ENCODE assay signal across 6 cellular contexts in genomic region chr3:125963834-125964233, GRCh38. TPM values are rescaled to one million over a fixed set of nuclear protein-coding genes. Genes with fewer than 3 reads are reported as not detected.
"Had no signal": no experiment of that assay in that cellular context is flagged by ENCODE, and none has a peak within 500 bp of the region (broad histone marks: within the 10 kb centered on the region; RNA-seq: fewer than 3 reads in every experiment).

No MANE protein-coding gene starts in this region.

RNA-seq across cellular contexts. Expression of gene ROPN1B, which starts 5.1 kb away (rescaled TPM):
- total RNA-seq: HepG2, HT1080, IMR-90, K562, MCF 10A, OCI-LY7 had no signal
- polyA plus RNA-seq: HepG2, IMR-90, K562 had no signal
